Comparison of ENCODE assay signal across 16 cellular contexts in genomic region chr7:47503283-47503682, GRCh38.
DNase-seq lines count a peak whose midpoint lies in the region; ATAC-seq and TF ChIP-seq lines count a peak whose summit lies in the region.
"Had no signal": no experiment of that assay in that cellular context is flagged by ENCODE, and none has a peak within 500 bp of the region (broad histone marks: within the 10 kb centered on the region; RNA-seq: fewer than 3 reads in every experiment).

No MANE protein-coding gene starts in this region.

- H3K9me3 ChIP-seq in Panc1 (ENCODE audit: control insufficient read depth, insufficient read depth, low read depth, low read length) (no peaks in the 10 kb centered on the region), sigmoid colon (no peaks in the 10 kb centered on the region)
- H3K9me3 ChIP-seq in effector memory CD4-positive, alpha-beta T cell (ENCODE audit: control insufficient read depth, low read length): no peaks in the 10 kb centered on the region
- H3K9me3 ChIP-seq: thoracic aorta had no signal

- no peak for TF ChIP-seq POLR2A in sigmoid colon (IDR thresholded peaks at IDR 0.05)

- no TSS peak for BruUV-seq in Panc1 (replicated peaks; lab: Mats Ljungman, UMichigan)

- POLR2A ChIA-PET in Panc1 (lab: Charles Lee): no interaction called here

- H3K27me3 Mint-ChIP-seq in activated T-helper 17 cell treated with anti-CD3 and anti-CD28 coated beads, Interleukin-2, amount 50 U/mL, for 72 hours: peaks cover 3% of the 10 kb centered on the region
- H3K27me3 Mint-ChIP-seq: activated B cell treated with CpG ODN at 0.5 μM for 24 hours; CD8-positive, alpha-beta memory T cell; central memory CD8-positive, alpha-beta T cell; progenitor cell of endocrine pancreas had no signal

- intact Hi-C loops in Panc1 (cut with micrococcal nuclease; ENCODE audit: unreplicated experiment) (no loop called here), sigmoid colon (cut with DNase I) (no loop called here)

- no peak overlapping the region for H3K4me3 Mint-ChIP-seq in activated T-helper 17 cell treated with anti-CD3 and anti-CD28 coated beads, Interleukin-2, amount 50 U/mL, for 72 hours
- H3K4me3 Mint-ChIP-seq: activated B cell treated with CpG ODN at 0.5 μM for 24 hours; CD8-positive, alpha-beta memory T cell; central memory CD8-positive, alpha-beta T cell had no signal

- H3K4me3 ChIP-seq in Panc1 (ENCODE audit: low read depth in 2 of 2, low read length in 2 of 2) (no peak overlapping the region), fibroblast of pulmonary artery (replicated peaks; ENCODE audit: low read depth, low read length) (no peak overlapping the region), retinal pigment epithelial cell (ENCODE audit: low read length) (no peak overlapping the region), sigmoid colon (no peak overlapping the region)
- H3K4me3 ChIP-seq in effector memory CD4-positive, alpha-beta T cell (ENCODE audit: insufficient read depth, low read depth, low read length, poor library complexity, severe bottlenecking): no peak overlapping the region
- H3K4me3 ChIP-seq: thoracic aorta had no signal

- H3K27ac Mint-ChIP-seq in activated T-helper 17 cell treated with anti-CD3 and anti-CD28 coated beads, Interleukin-2, amount 50 U/mL, for 72 hours: no peak overlapping the region
- H3K27ac Mint-ChIP-seq: activated B cell treated with CpG ODN at 0.5 μM for 24 hours had no signal

- ATAC-seq in Panc1 (no peak), GM19324 (IDR thresholded peaks at IDR 0.05; ENCODE audit: low FRiP score, unreplicated experiment) (no peak)
- ATAC-seq in activated T-helper 17 cell treated with anti-CD3 and anti-CD28 coated beads, Interleukin-2, amount 50 U/mL, for 72 hours (replicated peaks): no peak
- ATAC-seq: HCT116 had no signal

- peak overlapping the region; percentile 91 for H3K27ac ChIP-seq in Panc1 (ENCODE audit: low read length)
- peak overlapping the region in 1 of 4 donors; percentile 64 for H3K27ac ChIP-seq in sigmoid colon
- no peak overlapping the region for H3K27ac ChIP-seq in effector memory CD4-positive, alpha-beta T cell (ENCODE audit: insufficient read depth, low read length, poor library complexity, severe bottlenecking)
- H3K27ac ChIP-seq: thoracic aorta had no signal

- no peaks in the 10 kb centered on the region for H3K36me3 Mint-ChIP-seq in activated T-helper 17 cell treated with anti-CD3 and anti-CD28 coated beads, Interleukin-2, amount 50 U/mL, for 72 hours (ENCODE audit: low read depth)
- H3K36me3 Mint-ChIP-seq: CD8-positive, alpha-beta memory T cell had no signal

- peak in 2 of 4 donors; percentile 23 to 85 for TF ChIP-seq EP300 in sigmoid colon (IDR thresholded peaks at IDR 0.05)

- no peaks in the 10 kb centered on the region for H3K9me3 Mint-ChIP-seq in activated T-helper 17 cell treated with anti-CD3 and anti-CD28 coated beads, Interleukin-2, amount 50 U/mL, for 72 hours
- H3K9me3 Mint-ChIP-seq: activated B cell treated with CpG ODN at 0.5 μM for 24 hours; central memory CD8-positive, alpha-beta T cell had no signal

- TF ChIP-seq CTCF in Panc1 (IDR thresholded peaks at IDR 0.05) (no peak), fibroblast of pulmonary artery (IDR thresholded peaks at IDR 0.05; ENCODE audit: low read length, missing control alignments) (no peak), retinal pigment epithelial cell (conservative IDR thresholded peaks at IDR 0.05; ENCODE audit: low read depth, low read length) (no peak), sigmoid colon (IDR thresholded peaks at IDR 0.05) (no peak)

- peak; percentile 87 for DNase-seq in DMS 273 (lab: John Stamatoyannopoulos, UW; ENCODE audit: unreplicated experiment)
- no peak for DNase-seq in Panc1 (ENCODE audit: low read depth, low spot score)
- peak; percentile 70 for DNase-seq in fibroblast of pulmonary artery (ENCODE audit: low read depth)
- DNase-seq in retinal pigment epithelial cell (ENCODE audit: low read depth): peak; percentile 84
- no peak for DNase-seq in sigmoid colon
- no peak for DNase-seq in effector memory CD4-positive, alpha-beta T cell
- DNase-seq: activated B cell treated with CpG ODN at 0.5 μM for 24 hours; activated T-cell treated with anti-CD3 and anti-CD28 coated beads, Interleukin-2, amount 50 U/mL, for 48 hours; CD8-positive, alpha-beta memory T cell; SIG-M5 had no signal

- H3K4me1 ChIP-seq in Panc1 (ENCODE audit: control insufficient read depth, insufficient read depth, low read length) (peaks cover 100% of the 10 kb centered on the region), sigmoid colon (peaks cover 0 to 83% (median 69%) of the 10 kb centered on the region in 4 donors)
- H3K4me1 ChIP-seq in effector memory CD4-positive, alpha-beta T cell (ENCODE audit: control insufficient read depth, insufficient read depth, low read length, poor library complexity, severe bottlenecking): no peaks in the 10 kb centered on the region

- in situ Hi-C loops in Panc1 (cut with HindIII; ENCODE audit: low pct_unique_long_range_greater_than_20kb, low sequenced_read_pairs): no loop called here

- H3K27me3 ChIP-seq in Panc1 (ENCODE audit: control insufficient read depth, insufficient read depth, low read length): no peaks in the 10 kb centered on the region
- H3K27me3 ChIP-seq in sigmoid colon: no peaks in the 10 kb centered on the region
- no peaks in the 10 kb centered on the region for H3K27me3 ChIP-seq in effector memory CD4-positive, alpha-beta T cell (replicated peaks; ENCODE audit: control insufficient read depth, insufficient read depth, low read length, poor library complexity, severe bottlenecking)

- H3K4me1 Mint-ChIP-seq in activated T-helper 17 cell treated with anti-CD3 and anti-CD28 coated beads, Interleukin-2, amount 50 U/mL, for 72 hours: no peaks in the 10 kb centered on the region
- H3K4me1 Mint-ChIP-seq: CD8-positive, alpha-beta memory T cell; central memory CD8-positive, alpha-beta T cell had no signal

- CTCF ChIA-PET in Panc1 (lab: Charles Lee): no interaction called here

- H3K36me3 ChIP-seq in Panc1 (ENCODE audit: control insufficient read depth, insufficient read depth, low read length) (peaks cover 31% of the 10 kb centered on the region), sigmoid colon (no peaks in the 10 kb centered on the region)
- no peaks in the 10 kb centered on the region for H3K36me3 ChIP-seq in effector memory CD4-positive, alpha-beta T cell (ENCODE audit: control insufficient read depth, insufficient read depth, low read length)
- H3K36me3 ChIP-seq: thoracic aorta had no signal

Comparison
In these comparisons a context has a peak if more than half of its experiments do, and no peak if none do; other contexts are left out.
1. DNase-seq: peak in DMS 273 (single experiment), fibroblast of pulmonary artery (single experiment) and retinal pigment epithelial cell (single experiment); none in Panc1 (single experiment), sigmoid colon (single experiment) and effector memory CD4-positive, alpha-beta T cell (0 of 3).